In genomic region chr4:1797861-1798529, GRCh38 we compare ENCODE assay signal across 2 cellular contexts.
TF ChIP-seq lines count a peak whose summit lies in the region.

No MANE protein-coding gene starts in this region.

TF ChIP-seq in K562, 482 proteins besides CTCF, POLR2A, EP300 and RAD21:
- TF ChIP-seq GTF2A2 (tag; IDR thresholded peaks at IDR 0.05) (no peak), RBFOX2 (IDR thresholded peaks at IDR 0.05; ENCODE audit: low read depth, low read length) (peak; percentile 45)
TF ChIP-seq in K562: peak in this region for 1.

TF ChIP-seq in HepG2, 621 proteins besides CTCF, POLR2A, EP300 and RAD21 (continues in another document):
- TF ChIP-seq NBN (conservative IDR thresholded peaks at IDR 0.05) (no peak), HNRNPUL1 (IDR thresholded peaks at IDR 0.05; ENCODE audit: low read depth, low read length) (no peak), MYC (CRISPR knock-in tag; IDR thresholded peaks at IDR 0.05; ENCODE audit: borderline replicate concordance) (peak; percentile 25; the same call in 1 of the 2 replicates), ZNF577 (CRISPR knock-in tag; IDR thresholded peaks at IDR 0.05; ENCODE audit: borderline replicate concordance, low read depth) (no peak), CHD2 (IDR thresholded peaks at IDR 0.05; ENCODE audit: low read depth, low read length) (no peak), ZSCAN30 (CRISPR knock-in tag; IDR thresholded peaks at IDR 0.05) (no peak), ZNF335 (CRISPR knock-in tag; IDR thresholded peaks at IDR 0.05) (no peak), MAF1 (CRISPR knock-in tag; IDR thresholded peaks at IDR 0.05; ENCODE audit: borderline replicate concordance) (0 out of 2 replicates have a peak, but pooled peaks have one; percentile 29), MATR3 (CRISPR knock-in tag; IDR thresholded peaks at IDR 0.05) (no peak), HNRNPL (IDR thresholded peaks at IDR 0.05; ENCODE audit: low read depth, low read length) (peak; percentile 91), ZKSCAN8 (CRISPR knock-in tag; IDR thresholded peaks at IDR 0.05; ENCODE audit: borderline replicate concordance) (0 out of 2 replicates have a peak, but pooled peaks have one; percentile 11), KLF6 (CRISPR knock-in tag; IDR thresholded peaks at IDR 0.05) (no peak), ISL2 (CRISPR knock-in tag; IDR thresholded peaks at IDR 0.05) (peak; percentile 55; the same call in 1 of the 2 replicates), ZNF513 (CRISPR knock-in tag; conservative IDR thresholded peaks at IDR 0.05) (no peak), ZNF451 (CRISPR knock-in tag; IDR thresholded peaks at IDR 0.05) (no peak), RBM22 (optimal IDR thresholded peaks at IDR 0.05; ENCODE audit: low read length) (no peak), HIC2 (CRISPR knock-in tag; IDR thresholded peaks at IDR 0.05; ENCODE audit: low read depth) (no peak), SP140L (CRISPR knock-in tag; IDR thresholded peaks at IDR 0.05; ENCODE audit: borderline replicate concordance) (no peak), POLR2AphosphoS5 (IDR thresholded peaks at IDR 0.05; ENCODE audit: low read depth, low read length) (no peak), SIX1 (CRISPR knock-in tag; IDR thresholded peaks at IDR 0.05; ENCODE audit: borderline replicate concordance) (no peak), HNF4A (CRISPR knock-in tag; IDR thresholded peaks at IDR 0.05) (peak; percentile 72), ONECUT2 (CRISPR knock-in tag; IDR thresholded peaks at IDR 0.05) (no peak), RFX3 (CRISPR knock-in tag; IDR thresholded peaks at IDR 0.05) (no peak), ZNF501 (CRISPR knock-in tag; IDR thresholded peaks at IDR 0.05) (no peak), ZNF891 (CRISPR knock-in tag; IDR thresholded peaks at IDR 0.05) (no peak), ZNF7 (CRISPR knock-in tag; IDR thresholded peaks at IDR 0.05) (no peak), ADNP (CRISPR knock-in tag; IDR thresholded peaks at IDR 0.05) (no peak), SKI (IDR thresholded peaks at IDR 0.05; ENCODE audit: partially characterized antibody) (no peak), TOE1 (CRISPR knock-in tag; IDR thresholded peaks at IDR 0.05) (no peak), CBX1 (IDR thresholded peaks at IDR 0.05; ENCODE audit: low read depth) (no peak), HMG20B (CRISPR knock-in tag; conservative IDR thresholded peaks at IDR 0.05) (no peak), TMF1 (CRISPR knock-in tag; IDR thresholded peaks at IDR 0.05; ENCODE audit: low read depth) (no peak), DDIT3 (CRISPR knock-in tag; IDR thresholded peaks at IDR 0.05) (no peak), IRF9 (CRISPR knock-in tag; IDR thresholded peaks at IDR 0.05; ENCODE audit: borderline replicate concordance) (0 out of 2 replicates have a peak, but pooled peaks have one; percentile 65), ZNF83 (CRISPR knock-in tag; IDR thresholded peaks at IDR 0.05; ENCODE audit: borderline replicate concordance) (no peak), RORA (CRISPR knock-in tag; IDR thresholded peaks at IDR 0.05) (no peak), BCL6 (CRISPR knock-in tag; IDR thresholded peaks at IDR 0.05) (0 out of 2 replicates have a peak, but pooled peaks have one; percentile 6), SATB2 (CRISPR knock-in tag; IDR thresholded peaks at IDR 0.05) (no peak), PRDM4 (CRISPR knock-in tag; IDR thresholded peaks at IDR 0.05; ENCODE audit: borderline replicate concordance) (no peak), ZBTB46 (CRISPR knock-in tag; IDR thresholded peaks at IDR 0.05; ENCODE audit: borderline replicate concordance) (no peak), ZNF230 (CRISPR knock-in tag; IDR thresholded peaks at IDR 0.05) (no peak), PHF21A (CRISPR knock-in tag; IDR thresholded peaks at IDR 0.05) (peak; percentile 83; the same call in 1 of the 2 replicates), KAT7 (CRISPR knock-in tag; IDR thresholded peaks at IDR 0.05; ENCODE audit: borderline replicate concordance) (no peak), MXI1 (IDR thresholded peaks at IDR 0.05; ENCODE audit: borderline replicate concordance, low read depth, low read length) (no peak), SRY (CRISPR knock-in tag; IDR thresholded peaks at IDR 0.05) (no peak), SUZ12 (IDR thresholded peaks at IDR 0.05; ENCODE audit: low read depth, low read length) (no peak), SNAI1 (CRISPR knock-in tag; IDR thresholded peaks at IDR 0.05; ENCODE audit: borderline replicate concordance) (peak; percentile 34; the same call in 1 of the 2 replicates)
- TF ChIP-seq, protein P1, sequence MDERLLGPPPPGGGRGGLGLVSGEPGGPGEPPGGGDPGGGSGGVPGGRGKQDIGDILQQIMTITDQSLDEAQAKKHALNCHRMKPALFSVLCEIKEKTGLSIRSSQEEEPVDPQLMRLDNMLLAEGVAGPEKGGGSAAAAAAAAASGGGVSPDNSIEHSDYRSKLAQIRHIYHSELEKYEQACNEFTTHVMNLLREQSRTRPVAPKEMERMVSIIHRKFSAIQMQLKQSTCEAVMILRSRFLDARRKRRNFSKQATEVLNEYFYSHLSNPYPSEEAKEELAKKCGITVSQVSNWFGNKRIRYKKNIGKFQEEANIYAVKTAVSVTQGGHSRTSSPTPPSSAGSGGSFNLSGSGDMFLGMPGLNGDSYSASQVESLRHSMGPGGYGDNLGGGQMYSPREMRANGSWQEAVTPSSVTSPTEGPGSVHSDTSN (CRISPR knock-in tag; IDR thresholded peaks at IDR 0.05), result no peak
- TF ChIP-seq, protein P2, sequence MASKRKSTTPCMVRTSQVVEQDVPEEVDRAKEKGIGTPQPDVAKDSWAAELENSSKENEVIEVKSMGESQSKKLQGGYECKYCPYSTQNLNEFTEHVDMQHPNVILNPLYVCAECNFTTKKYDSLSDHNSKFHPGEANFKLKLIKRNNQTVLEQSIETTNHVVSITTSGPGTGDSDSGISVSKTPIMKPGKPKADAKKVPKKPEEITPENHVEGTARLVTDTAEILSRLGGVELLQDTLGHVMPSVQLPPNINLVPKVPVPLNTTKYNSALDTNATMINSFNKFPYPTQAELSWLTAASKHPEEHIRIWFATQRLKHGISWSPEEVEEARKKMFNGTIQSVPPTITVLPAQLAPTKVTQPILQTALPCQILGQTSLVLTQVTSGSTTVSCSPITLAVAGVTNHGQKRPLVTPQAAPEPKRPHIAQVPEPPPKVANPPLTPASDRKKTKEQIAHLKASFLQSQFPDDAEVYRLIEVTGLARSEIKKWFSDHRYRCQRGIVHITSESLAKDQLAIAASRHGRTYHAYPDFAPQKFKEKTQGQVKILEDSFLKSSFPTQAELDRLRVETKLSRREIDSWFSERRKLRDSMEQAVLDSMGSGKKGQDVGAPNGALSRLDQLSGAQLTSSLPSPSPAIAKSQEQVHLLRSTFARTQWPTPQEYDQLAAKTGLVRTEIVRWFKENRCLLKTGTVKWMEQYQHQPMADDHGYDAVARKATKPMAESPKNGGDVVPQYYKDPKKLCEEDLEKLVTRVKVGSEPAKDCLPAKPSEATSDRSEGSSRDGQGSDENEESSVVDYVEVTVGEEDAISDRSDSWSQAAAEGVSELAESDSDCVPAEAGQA (IDR thresholded peaks at IDR 0.05; ENCODE audit: low read depth), result no peak
- TF ChIP-seq, protein P2 (CRISPR knock-in tag; IDR thresholded peaks at IDR 0.05; ENCODE audit: borderline replicate concordance), result no peak
- TF ChIP-seq, protein P3, sequence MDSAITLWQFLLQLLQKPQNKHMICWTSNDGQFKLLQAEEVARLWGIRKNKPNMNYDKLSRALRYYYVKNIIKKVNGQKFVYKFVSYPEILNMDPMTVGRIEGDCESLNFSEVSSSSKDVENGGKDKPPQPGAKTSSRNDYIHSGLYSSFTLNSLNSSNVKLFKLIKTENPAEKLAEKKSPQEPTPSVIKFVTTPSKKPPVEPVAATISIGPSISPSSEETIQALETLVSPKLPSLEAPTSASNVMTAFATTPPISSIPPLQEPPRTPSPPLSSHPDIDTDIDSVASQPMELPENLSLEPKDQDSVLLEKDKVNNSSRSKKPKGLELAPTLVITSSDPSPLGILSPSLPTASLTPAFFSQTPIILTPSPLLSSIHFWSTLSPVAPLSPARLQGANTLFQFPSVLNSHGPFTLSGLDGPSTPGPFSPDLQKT (CRISPR knock-in tag; IDR thresholded peaks at IDR 0.05; ENCODE audit: borderline replicate concordance), result no peak
